In genomic region chr14:36662543-36663403, GRCh38 we compare ENCODE assay signal across 8 cellular contexts. TPM values are rescaled to one million over a fixed set of nuclear protein-coding genes. Genes with fewer than 3 reads are reported as not detected.
DNase-seq lines count a peak whose midpoint lies in the region; ATAC-seq, FAIRE-seq and TF ChIP-seq lines count a peak whose summit lies in the region.

No MANE protein-coding gene starts in this region.

- DNase-seq in Caco-2 (peak in 1 of 2 experiments; percentile 11), MG63 (peak; percentile 58), coronary artery (ENCODE audit: low spot score) (no peak), HTR-8/SVneo (ENCODE audit: insufficient read length, low spot score) (no peak)
- DNase-seq in central memory CD4-positive, alpha-beta T cell = no peak
- no peak for DNase-seq in stimulated activated CD4-positive, alpha-beta T cell treated with anti-CD3 and anti-CD28 coated beads, Interleukin-4, amount 100 ng/mL, for 24 hours

- H3K27me3 ChIP-seq in Caco-2 (replicated peaks; ENCODE audit: control insufficient read depth, insufficient read depth, low read length) (no peaks in the 10 kb centered on the region), MG63 (no peaks in the 10 kb centered on the region), neuron (ENCODE audit: insufficient read depth, low read length) (peaks cover 95% of the 10 kb centered on the region)

- ATAC-seq in HG03097 (IDR thresholded peaks at IDR 0.05; ENCODE audit: low FRiP score, unreplicated experiment) = no peak

- no peaks in the 10 kb centered on the region for H3K27me3 Mint-ChIP-seq in Caco-2 (ENCODE audit: insufficient read depth, unreplicated experiment)

- peak overlapping the region; percentile 6 for H2AFZ ChIP-seq in neuron (ENCODE audit: low read depth, low read length)

- H3K4me3 ChIP-seq in Caco-2 (ENCODE audit: low read depth, low read length) (peak overlapping the region; percentile 64), MG63 (peak overlapping the region; percentile 62), coronary artery (peak overlapping the region; percentile 61), neuron (ENCODE audit: low read length) (peak overlapping the region; percentile 13)

- peak overlapping the region; percentile 83 for H3K27ac Mint-ChIP-seq in Caco-2 (ENCODE audit: unreplicated experiment)

- no peaks in the 10 kb centered on the region for H3K9me3 ChIP-seq in Caco-2
- H3K9me3 ChIP-seq in MG63 = no peaks in the 10 kb centered on the region
- H3K9me3 ChIP-seq in neuron (ENCODE audit: low read length) = no peaks in the 10 kb centered on the region

- H3K27ac ChIP-seq in coronary artery = no peak overlapping the region

- no peaks in the 10 kb centered on the region for H3K4me1 Mint-ChIP-seq in Caco-2 (ENCODE audit: low read depth, unreplicated experiment)

- no peaks in the 10 kb centered on the region for H3K36me3 ChIP-seq in Caco-2 (ENCODE audit: control insufficient read depth, insufficient read depth, low read length)
- H3K36me3 ChIP-seq in MG63 = 0 out of 2 replicates have a peak, but pooled peaks cover under 1% of the 10 kb centered on the region
- H3K36me3 ChIP-seq in neuron (ENCODE audit: insufficient read depth, low read length) = no peaks in the 10 kb centered on the region

- H3K9me3 Mint-ChIP-seq in Caco-2 (ENCODE audit: unreplicated experiment) = no peaks in the 10 kb centered on the region

- peaks cover 33% of the 10 kb centered on the region for H3K36me3 Mint-ChIP-seq in Caco-2 (ENCODE audit: insufficient read depth, unreplicated experiment)

- POLR2A ChIA-PET in Caco-2 (lab: Charles Lee) = no interaction called here

- intact Hi-C loops in Caco-2 (cut with micrococcal nuclease; ENCODE audit: unreplicated experiment) = loop anchor here (5.0 kb wide), 2 partner anchors 110 to 490 kb away; no protein-coding TSS in a partner anchor

- CTCF ChIA-PET in Caco-2 (lab: Charles Lee) = interaction anchor here (1.6 kb wide), 1 partner anchor 109 kb away, joined by 4 read pairs; no protein-coding TSS in a partner anchor

- TF ChIP-seq CTCF in Caco-2 (IDR thresholded peaks at IDR 0.05; ENCODE audit: insufficient read depth in 1 of 2, low read depth in 1 of 2, low read length in 1 of 2, severe bottlenecking in 1 of 2, unreplicated experiment in 1 of 2) = no peak
- no peak for TF ChIP-seq CTCF in coronary artery (IDR thresholded peaks at IDR 0.05)

- BruUV-seq in Caco-2 (replicated peaks; lab: Mats Ljungman, UMichigan) = no TSS peak

- peak overlapping the region; percentile 82 for H3K4me3 Mint-ChIP-seq in Caco-2 (ENCODE audit: unreplicated experiment)

- H3K4me1 ChIP-seq in Caco-2 (peaks cover 5% of the 10 kb centered on the region; the same call in 1 of the 2 replicates), neuron (ENCODE audit: insufficient read depth, low read length) (peaks cover 35% of the 10 kb centered on the region)

- no peak for FAIRE-seq in HTR-8/SVneo (lab: Jason Lieb, UNC)

RNA-seq across cellular contexts. Expression of gene PAX9, which starts 1.1 kb away (rescaled TPM):
- 6.9 and 7.2 TPM in 2 replicates for total RNA-seq in Caco-2 (2022)
- 0.99 and 1.2 TPM in 2 replicates for total RNA-seq in MG63 (2014; rRNA removed; shearing (Covaris generic); ENCODE audit: low replicate concordance)

Comparison
In these comparisons a context has a peak if more than half of its experiments do, and no peak if none do; other contexts are left out.
1. H3K4me3 ChIP-seq: peak in every context shown above with its lines; median percentile 64 in Caco-2; 62 in MG63; 61 in coronary artery; 13 in neuron.